ENCODE assay signal across 11 cellular contexts in the genomic region with DNA sequence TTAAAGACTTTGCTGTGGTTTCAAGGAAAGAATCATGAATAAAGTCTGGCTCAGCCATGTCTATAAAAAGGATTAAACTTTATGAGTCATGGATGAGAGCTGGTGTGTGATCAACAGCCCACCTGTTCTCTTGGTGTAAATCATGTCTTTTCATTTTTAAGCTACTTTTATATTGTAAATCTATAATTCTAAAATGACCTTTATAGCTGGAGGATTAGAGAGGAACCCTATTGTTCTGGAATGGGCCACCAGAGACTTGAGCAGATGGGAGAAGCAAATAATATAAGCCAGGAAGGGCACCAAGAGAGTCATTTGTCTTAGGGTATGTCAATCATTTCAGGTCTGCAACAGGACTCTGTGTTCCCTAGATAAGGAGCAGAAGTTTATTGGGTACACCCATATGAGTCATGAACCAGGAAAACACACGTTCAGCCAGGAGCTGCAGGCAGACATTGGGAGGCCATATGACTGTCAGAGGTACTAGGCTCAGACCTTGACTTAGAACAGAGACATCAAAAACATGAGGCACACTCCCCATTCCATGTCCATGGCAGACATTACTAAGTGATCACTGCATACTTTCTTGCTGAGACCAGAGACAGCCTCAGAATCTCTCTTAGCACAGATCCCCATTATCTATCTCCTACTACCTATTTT. TPM values are rescaled to one million over a fixed set of nuclear protein-coding genes. Genes with fewer than 3 reads are reported as not detected.
A peak's percentile ranks its signal among the peaks of the same experiment; 100 is the strongest.
DNase-seq lines count a peak whose midpoint lies in the region; ATAC-seq, FAIRE-seq and TF ChIP-seq lines count a peak whose summit lies in the region.
"Had no signal": no experiment of that assay in that cellular context is flagged by ENCODE, and none has a peak within 500 bp of the region (broad histone marks: within the 10 kb centered on the region; RNA-seq: fewer than 3 reads in every experiment).

No MANE protein-coding gene starts in this region.

- H3K4me3 ChIP-seq in A549 (no peak overlapping the region), OCI-LY7 (ENCODE audit: low read depth, low read length, poor library complexity, severe bottlenecking) (no peak overlapping the region), HepG2 (replicated peaks in 1 of 3; ENCODE audit: insufficient read depth in 1 of 3, low read depth in 2 of 3, low read length in 3 of 3) (no peak overlapping the region)
- H3K4me3 ChIP-seq: BLaER1 treated with 17β-estradiol and CSF1 and Interleukin-3, amounts not matched to agents 10 nM and 100 nM had no signal

- TF ChIP-seq POLR2A in A549 (IDR thresholded peaks at IDR 0.05; ENCODE audit: low read length): no peak
- TF ChIP-seq POLR2A in HepG2 (IDR thresholded peaks at IDR 0.05; ENCODE audit: insufficient read depth in 1 of 2, low read depth in 2 of 2, low read length in 2 of 2): no peak

- no peaks in the 10 kb centered on the region for H3K9me3 Mint-ChIP-seq in activated T-helper 17 cell treated with anti-CD3 and anti-CD28 coated beads, Interleukin-2, amount 50 U/mL, for 72 hours
- H3K9me3 Mint-ChIP-seq in WTC11: no peaks in the 10 kb centered on the region
- H3K9me3 Mint-ChIP-seq: activated T-cell treated with anti-CD3 and anti-CD28 coated beads, Interleukin-2, amount 50 U/mL, for 4 hours had no signal

- no peak for FAIRE-seq in A549 (lab: Jason Lieb, UNC)
- FAIRE-seq in HepG2 (lab: Jason Lieb, UNC): no peak

- no peaks in the 10 kb centered on the region for H3K9me2 ChIP-seq in OCI-LY7 (ENCODE audit: insufficient read depth, low read length)

- BruUV-seq in OCI-LY7 (replicated peaks; lab: Mats Ljungman, UMichigan) (no TSS peak), HepG2 (replicated peaks; lab: Mats Ljungman, UMichigan) (no TSS peak)

- peaks cover 5% of the 10 kb centered on the region for H3K4me1 Mint-ChIP-seq in activated T-helper 17 cell treated with anti-CD3 and anti-CD28 coated beads, Interleukin-2, amount 50 U/mL, for 72 hours
- H3K4me1 Mint-ChIP-seq in WTC11: peaks cover 3% of the 10 kb centered on the region; the same call in 1 of the 2 replicates

- H3K4me2 ChIP-seq in A549: peak overlapping the region; percentile 27; the same call in 1 of the 3 replicates
- H3K4me2 ChIP-seq in OCI-LY7 (ENCODE audit: low read length): no peak overlapping the region
- H3K4me2 ChIP-seq in HepG2 (ENCODE audit: low read depth, low read length): no peak overlapping the region

- DNase-seq in A549 (ENCODE audit: low read depth in 1 of 2, low spot score in 1 of 2): peak; percentile 14 to 61
- peak; percentile 9 for DNase-seq in HS-5 (ENCODE audit: low read depth)
- peak; percentile 79 for DNase-seq in islet precursor cell
- no peak for DNase-seq in WTC11 (ENCODE audit: low spot score)
- no peak for DNase-seq in OCI-LY7 (ENCODE audit: low spot score)
- no peak for DNase-seq in HepG2 (ENCODE audit: low spot score)
- DNase-seq: activated T-cell treated with anti-CD3 and anti-CD28 coated beads, Interleukin-2, amount 50 U/mL, for 4 hours; natural killer cell had no signal

- no peak overlapping the region for H3K9ac ChIP-seq in HepG2 (ENCODE audit: insufficient read depth, low read depth, low read length)
- H3K9ac ChIP-seq: BLaER1 treated with 17β-estradiol and CSF1 and Interleukin-3, amounts not matched to agents 10 nM and 100 nM had no signal

- in situ Hi-C loops in HepG2 (cut with HindIII; ENCODE audit: extremely low pct_ligation_motif_present, low pct_unique_long_range_greater_than_20kb): no loop called here

- H2AFZ ChIP-seq in OCI-LY7 (ENCODE audit: low read length) (no peak overlapping the region), HepG2 (ENCODE audit: low read length) (no peak overlapping the region)

- H3K36me3 Mint-ChIP-seq in activated T-helper 17 cell treated with anti-CD3 and anti-CD28 coated beads, Interleukin-2, amount 50 U/mL, for 72 hours (ENCODE audit: low read depth): no peaks in the 10 kb centered on the region
- no peaks in the 10 kb centered on the region for H3K36me3 Mint-ChIP-seq in WTC11
- H3K36me3 Mint-ChIP-seq: natural killer cell had no signal

- TF ChIP-seq RAD21 in A549 (conservative IDR thresholded peaks at IDR 0.05 in 1 of 2, IDR thresholded peaks at IDR 0.05 in 1 of 2) (no peak), HepG2 (CRISPR knock-in tag; IDR thresholded peaks at IDR 0.05) (no peak)

- WGBS in A549 (ENCODE audit: missing lambda C conversion rate): 5% methylated on average over 1 of the region's 1 CpG
- WGBS in HepG2 (ENCODE audit: low lambda C conversion rate): 14% methylated on average over 1 of the region's 1 CpG

- peak; percentile 72 to 82; a peak in 4 of 6 replicates for ATAC-seq in A549
- ATAC-seq in activated T-helper 17 cell treated with anti-CD3 and anti-CD28 coated beads, Interleukin-2, amount 50 U/mL, for 72 hours (replicated peaks): peak; percentile 39
- ATAC-seq in WTC11: no peak
- no peak for ATAC-seq in GM21360 (IDR thresholded peaks at IDR 0.05; ENCODE audit: unreplicated experiment)
- ATAC-seq in HepG2: no peak
- ATAC-seq: activated T-cell treated with anti-CD3 and anti-CD28 coated beads, Interleukin-2, amount 50 U/mL, for 4 hours; natural killer cell had no signal

- intact Hi-C loops in OCI-LY7 (cut with micrococcal nuclease; ENCODE audit: unreplicated experiment) (no loop called here), HepG2 (cut with micrococcal nuclease; ENCODE audit: unreplicated experiment) (no loop called here)

- TF ChIP-seq EP300 in A549 (IDR thresholded peaks at IDR 0.05) (no peak), HepG2 (IDR thresholded peaks at IDR 0.05; ENCODE audit: low read depth in 2 of 2, low read length in 2 of 2) (no peak), HepG2 (CRISPR knock-in tag; IDR thresholded peaks at IDR 0.05; ENCODE audit: borderline replicate concordance) (no peak)

- H3K36me3 ChIP-seq in OCI-LY7 (ENCODE audit: insufficient read depth, low read length) (no peaks in the 10 kb centered on the region), HepG2 (replicated peaks in 1 of 2; ENCODE audit: control insufficient read depth in 1 of 2, insufficient read depth in 2 of 2, low read length in 2 of 2) (no peaks in the 10 kb centered on the region)
- H3K36me3 ChIP-seq: BLaER1 treated with 17β-estradiol and CSF1 and Interleukin-3, amounts not matched to agents 10 nM and 100 nM had no signal

- TF ChIP-seq CTCF in A549 (IDR thresholded peaks at IDR 0.05) (no peak), WTC11 (IDR thresholded peaks at IDR 0.05) (no peak), OCI-LY7 (conservative IDR thresholded peaks at IDR 0.05; ENCODE audit: low read length) (no peak), HepG2 (CRISPR knock-in tag; IDR thresholded peaks at IDR 0.05) (no peak)

- peaks cover 19% of the 10 kb centered on the region for H3K27me3 Mint-ChIP-seq in activated T-helper 17 cell treated with anti-CD3 and anti-CD28 coated beads, Interleukin-2, amount 50 U/mL, for 72 hours
- H3K27me3 Mint-ChIP-seq in WTC11 (ENCODE audit: low read depth): no peaks in the 10 kb centered on the region; the same call in 1 of the 2 replicates

- H3K27ac ChIP-seq in A549: peak overlapping the region in 1 of 2 experiments; percentile 64; a peak in 1 of 6 replicates
- H3K27ac ChIP-seq in OCI-LY7 (ENCODE audit: low read depth, low read length, poor library complexity, severe bottlenecking): no peak overlapping the region
- H3K27ac ChIP-seq in HepG2 (ENCODE audit: extremely low read length, insufficient read depth, low read length): no peak overlapping the region
- H3K27ac ChIP-seq: BLaER1 treated with 17β-estradiol and CSF1 and Interleukin-3, amounts not matched to agents 10 nM and 100 nM had no signal

- H4K20me1 ChIP-seq in OCI-LY7 (ENCODE audit: insufficient read depth, low read length) (no peaks in the 10 kb centered on the region), HepG2 (ENCODE audit: insufficient read depth, low read length) (no peaks in the 10 kb centered on the region)
- H4K20me1 ChIP-seq: BLaER1 treated with 17β-estradiol and CSF1 and Interleukin-3, amounts not matched to agents 10 nM and 100 nM had no signal

- no peaks in the 10 kb centered on the region for H3K79me2 ChIP-seq in OCI-LY7 (ENCODE audit: insufficient read depth, low read depth, low read length)
- H3K79me2 ChIP-seq in HepG2 (ENCODE audit: insufficient read depth, low read length): no peaks in the 10 kb centered on the region

- H3K27ac Mint-ChIP-seq in activated T-helper 17 cell treated with anti-CD3 and anti-CD28 coated beads, Interleukin-2, amount 50 U/mL, for 72 hours: no peak overlapping the region
- no peak overlapping the region for H3K27ac Mint-ChIP-seq in WTC11
- H3K27ac Mint-ChIP-seq: natural killer cell had no signal

- no peaks in the 10 kb centered on the region for H3K27me3 ChIP-seq in HepG2 (ENCODE audit: control insufficient read depth in 1 of 2, insufficient read depth in 2 of 2, low read length in 2 of 2)
- H3K27me3 ChIP-seq: BLaER1 treated with 17β-estradiol and CSF1 and Interleukin-3, amounts not matched to agents 10 nM and 100 nM had no signal

- H3K4me1 ChIP-seq in A549 (peaks cover 13% of the 10 kb centered on the region; the same call in 2 of the 3 replicates), OCI-LY7 (ENCODE audit: insufficient read depth, low read length, poor library complexity, severe bottlenecking) (no peaks in the 10 kb centered on the region), HepG2 (ENCODE audit: insufficient read depth, low read length) (no peaks in the 10 kb centered on the region; the same call in 1 of the 2 replicates)

- POLR2A ChIA-PET in A549 (lab: Yijun Ruan, JAX) (no interaction called here), WTC11 (lab: Charles Lee) (no interaction called here), OCI-LY7 (lab: Charles Lee) (interaction anchor here (1.8 kb wide), 1 partner anchor 16 kb away, joined by 4 read pairs; no protein-coding TSS in a partner anchor), HepG2 (lab: Yijun Ruan, JAX) (no interaction called here)

- CTCF ChIA-PET in A549 (lab: Yijun Ruan, JAX) (interaction anchor here (0.6 to 0.7 kb wide), 2 partner anchors 12 to 64 kb away, joined by 3 read pairs; no protein-coding TSS in a partner anchor), WTC11 (lab: Charles Lee) (no interaction called here), OCI-LY7 (lab: Charles Lee; ENCODE audit: unreplicated experiment) (no interaction called here), HepG2 (lab: Yijun Ruan, JAX; ENCODE audit: low intra/inter-chr PET ratio, low total read pairs) (no interaction called here)

- no peaks in the 10 kb centered on the region for H3K9me3 ChIP-seq in A549
- no peaks in the 10 kb centered on the region for H3K9me3 ChIP-seq in OCI-LY7 (ENCODE audit: low read length)
- H3K9me3 ChIP-seq in HepG2 (ENCODE audit: low read length): no peaks in the 10 kb centered on the region
- H3K9me3 ChIP-seq: BLaER1 treated with 17β-estradiol and CSF1 and Interleukin-3, amounts not matched to agents 10 nM and 100 nM had no signal

- H3K4me3 Mint-ChIP-seq in activated T-helper 17 cell treated with anti-CD3 and anti-CD28 coated beads, Interleukin-2, amount 50 U/mL, for 72 hours: no peak overlapping the region
- no peak overlapping the region for H3K4me3 Mint-ChIP-seq in WTC11
- H3K4me3 Mint-ChIP-seq: activated T-cell treated with anti-CD3 and anti-CD28 coated beads, Interleukin-2, amount 50 U/mL, for 4 hours; natural killer cell had no signal

RNA-seq across cellular contexts. Expression of a gene that starts 49.3 kb away (rescaled TPM):
- polyA plus RNA-seq in A549 (2011; rRNA removed) (257 and 260 TPM in 2 replicates), A549 (2017; fragmentation: RNase III; extraction: RNeasy Plus Mini Kit Qiagen cat#74134 plus additional on column Dnase treatment) (203 to 209 TPM (median 207 TPM) in 3 replicates), HepG2 (2011; rRNA removed) (85.2 and 101 TPM in 2 replicates)
- polyA plus RNA-seq in A549 (2012; cell fraction: cytosol; rRNA removed): 141 and 196 TPM in 2 replicates
- polyA plus RNA-seq in A549 (2012; cell fraction: nucleus; rRNA removed): 71.6 and 107 TPM in 2 replicates
- polyA minus RNA-seq in A549 (2011; rRNA and poly(A)+ RNA removed): 66.9 and 83.0 TPM in 2 replicates
- 100 to 1,000 TPM in 1 of 2 donors, 10 to 100 TPM in 1; 90.0 to 148 TPM for total RNA-seq in activated T-helper 17 cell treated with anti-CD3 and anti-CD28 coated beads, Interleukin-2, amount 50 U/mL, for 72 hours
- total RNA-seq in WTC11 (2021) (87.3 to 102 TPM (median 97.0 TPM) in 3 replicates), OCI-LY7 (2022) (147 TPM in 2 replicates), HepG2 (2016; rRNA removed; fragmentation: Illumina TruSeq; extraction: Trizol) (173 and 223 TPM in 2 replicates)
- 109 and 127 TPM in 2 replicates for total RNA-seq in OCI-LY7 (2014; rRNA removed; shearing (Covaris generic))
- total RNA-seq in HepG2 (2016; cell fraction: cytosol; rRNA removed; fragmentation: Illumina TruSeq; extraction: Trizol; ENCODE audit: low read depth): 70.6 and 71.7 TPM in 2 replicates
- total RNA-seq in HepG2 (2016; cell fraction: insoluble cytoplasmic fraction; rRNA removed; fragmentation: Illumina TruSeq; extraction: Trizol): 171 and 217 TPM in 2 replicates
- total RNA-seq in HepG2 (2016; cell fraction: membrane; rRNA removed; fragmentation: Illumina TruSeq; extraction: Trizol): 52.8 and 57.6 TPM in 2 replicates
- total RNA-seq in HepG2 (2016; cell fraction: nucleus; rRNA removed; fragmentation: Illumina TruSeq; extraction: Trizol): 58.0 and 61.1 TPM in 2 replicates
- polyA plus RNA-seq in HepG2 (2011; cell fraction: cytosol; rRNA removed): 83.8 and 130 TPM in 2 replicates
- 18.3 and 23.8 TPM in 2 replicates for polyA plus RNA-seq in HepG2 (2011; cell fraction: nucleus; rRNA removed)
- 92.3 and 139 TPM in 2 replicates for polyA plus RNA-seq in HepG2 (2012)
- 56.5 and 60.4 TPM in 2 replicates for polyA plus RNA-seq in HepG2 (2016; cell fraction: cytosol; fragmentation: Illumina TruSeq; extraction: Trizol; ENCODE audit: low read depth)
- 239 and 243 TPM in 2 replicates for polyA plus RNA-seq in HepG2 (2016; cell fraction: insoluble cytoplasmic fraction; fragmentation: Illumina TruSeq; extraction: Trizol; ENCODE audit: low read depth)
- 52.1 and 54.3 TPM in 2 replicates for polyA plus RNA-seq in HepG2 (2016; cell fraction: membrane; fragmentation: Illumina TruSeq; extraction: Trizol; ENCODE audit: low read depth)
- 86.3 and 99.3 TPM in 2 replicates for polyA plus RNA-seq in HepG2 (2016; cell fraction: nucleus; fragmentation: Illumina TruSeq; extraction: Trizol; ENCODE audit: insufficient read depth, low read depth)
- polyA minus RNA-seq in HepG2 (2011; rRNA and poly(A)+ RNA removed; ENCODE audit: low replicate concordance): 19.0 and 44.0 TPM in 2 replicates
- polyA minus RNA-seq in HepG2 (2011; cell fraction: cytosol; rRNA and poly(A)+ RNA removed): 37.3 and 53.0 TPM in 2 replicates
- polyA minus RNA-seq in HepG2 (2011; cell fraction: nucleus; rRNA and poly(A)+ RNA removed): 19.1 and 19.7 TPM in 2 replicates

Comparison
In these comparisons a context has a peak if more than half of its experiments do, and no peak if none do; other contexts are left out.
1. ATAC-seq: peak in A549 (2 of 2) and activated T-helper 17 cell treated with anti-CD3 and anti-CD28 coated beads, Interleukin-2, amount 50 U/mL, for 72 hours (single experiment); none in WTC11 (single experiment), GM21360 (single experiment) and HepG2 (single experiment).
2. DNase-seq: peak in A549 (2 of 2), HS-5 (single experiment) and islet precursor cell (single experiment); none in WTC11 (single experiment), OCI-LY7 (single experiment) and HepG2 (single experiment).